Comparison of ENCODE assay signal across 8 cellular contexts in the genomic region with DNA sequence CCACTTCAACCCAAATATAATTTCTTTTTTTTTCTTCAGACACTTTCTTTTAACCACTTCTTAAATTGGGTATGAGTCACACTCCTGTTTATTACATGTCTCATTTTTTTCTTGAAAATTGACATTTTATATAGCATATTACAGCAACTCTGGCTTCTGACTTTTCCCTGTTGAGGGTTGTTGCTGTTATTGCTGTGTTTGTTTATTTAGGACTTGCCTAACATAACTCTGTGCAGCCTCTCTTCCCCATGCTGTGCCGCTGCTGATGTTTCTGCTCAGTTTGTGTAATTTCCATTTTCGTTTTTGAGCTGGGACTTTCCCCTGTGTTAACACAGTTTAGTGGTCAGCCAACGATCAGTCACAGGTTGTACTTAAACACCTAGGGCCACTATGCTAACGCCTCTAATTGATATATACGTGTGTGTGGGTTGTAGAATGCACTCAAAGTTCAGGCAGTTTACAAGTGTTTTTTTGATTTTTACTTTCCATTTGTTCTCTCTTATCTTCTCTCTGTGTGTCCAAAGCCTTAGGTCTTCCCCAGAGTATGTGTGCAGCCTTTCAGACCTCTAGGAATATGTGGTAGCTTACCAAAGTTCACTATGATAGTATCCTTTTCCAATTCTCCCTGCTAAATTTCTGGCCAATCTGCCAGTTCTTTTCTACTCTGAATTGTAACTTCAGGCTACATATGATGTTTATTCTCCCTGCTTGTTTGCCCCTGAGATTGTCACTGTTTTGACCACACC.
DNase-seq lines count a peak whose midpoint lies in the region; ATAC-seq, FAIRE-seq and TF ChIP-seq lines count a peak whose summit lies in the region.

No MANE protein-coding gene starts in this region.

- WGBS in right lobe of liver (ENCODE audit: insufficient coverage, low coverage, low lambda C conversion rate, missing lambda C conversion rate), result 10% methylated on average over 5 of the region's 5 CpGs
- WGBS in spleen, 5 donors, result 51 to 72% (median 66%) methylated on average over 5 of the region's 5 CpGs

- peak overlapping the region; percentile 51 for H3K4me2 ChIP-seq in KMS-11

- H3K4me1 ChIP-seq in KMS-11 (ENCODE audit: low read depth, poor library complexity, severe bottlenecking) (peaks cover 14% of the 10 kb centered on the region), right lobe of liver (peaks cover 0 to 12% (median 5%) of the 10 kb centered on the region in 4 donors), spleen (peaks cover 0 to 14% (median 0%) of the 10 kb centered on the region in 6 donors)

- H3K4me3 ChIP-seq in KMS-11 (IDR thresholded peaks at IDR 0.05; ENCODE audit: insufficient read depth, low read depth, low read length), result peak overlapping the region; percentile 48
- peak overlapping the region in 2 of 3 donors; percentile 4 to 22 for H3K4me3 ChIP-seq in right lobe of liver
- H3K4me3 ChIP-seq in spleen, result no peak overlapping the region

- TF ChIP-seq POLR2A in right lobe of liver (IDR thresholded peaks at IDR 0.05), result no peak
- no peak for TF ChIP-seq POLR2A in spleen (IDR thresholded peaks at IDR 0.05)

- no peaks in the 10 kb centered on the region for H3K36me3 ChIP-seq in KMS-11 (ENCODE audit: insufficient read depth)
- H3K36me3 ChIP-seq in right lobe of liver, result no peaks in the 10 kb centered on the region
- peaks cover 0 to 14% (median 0%) of the 10 kb centered on the region in 6 donors for H3K36me3 ChIP-seq in spleen

- no peak overlapping the region; the same call in 1 of the 2 replicates for H3K27ac ChIP-seq in KMS-11
- H3K27ac ChIP-seq in right lobe of liver, result peak overlapping the region; percentile 22 to 80 (median 79)
- H3K27ac ChIP-seq in spleen, result peak overlapping the region in 3 of 8 donors; percentile 1 to 12 (median 10)

- TF ChIP-seq CTCF in KMS-11 (conservative IDR thresholded peaks at IDR 0.05; ENCODE audit: low read depth, low read length), result no peak
- no peak for TF ChIP-seq CTCF in right lobe of liver (IDR thresholded peaks at IDR 0.05)
- no peak for TF ChIP-seq CTCF in spleen (IDR thresholded peaks at IDR 0.05 in 8 of 11, conservative IDR thresholded peaks at IDR 0.05 in 3 of 11)

- DNase-seq in GM18507 (ENCODE audit: extremely low spot score, insufficient read length, low read depth), result no peak
- DNase-seq in right lobe of liver, result peak; percentile 51 to 68 (median 61)
- DNase-seq in spleen, result no peak
- no peak for DNase-seq in NCI-H1930 (lab: John Stamatoyannopoulos, UW)
- DNase-seq in sciatic nerve (ENCODE audit: low spot score), result no peak
- DNase-seq in hepatic stellate cell (ENCODE audit: low spot score), result no peak

- peak overlapping the region; percentile 8; the same call in 1 of the 2 replicates for H2AFZ ChIP-seq in KMS-11 (ENCODE audit: low read depth)

- ATAC-seq in GM21717 (IDR thresholded peaks at IDR 0.05; ENCODE audit: unreplicated experiment) (peak; percentile 99), right lobe of liver (peak; percentile 97 to 99 (median 98)), sciatic nerve (no peak)

- intact Hi-C loops in right lobe of liver (cut with DNase I) (no loop called here), spleen (cut with DNase I; ENCODE audit: low total_unique reads) (no loop called here), sciatic nerve (cut with DNase I) (no loop called here)

- H3K79me2 ChIP-seq in KMS-11 (ENCODE audit: insufficient read depth, low read depth), result no peaks in the 10 kb centered on the region

- FAIRE-seq in GM18507 (lab: Jason Lieb, UNC), result peak; percentile 88

- no peaks in the 10 kb centered on the region for H4K20me1 ChIP-seq in KMS-11 (ENCODE audit: insufficient read depth)

- no peaks in the 10 kb centered on the region for H3K27me3 ChIP-seq in KMS-11 (ENCODE audit: insufficient read depth, low read depth)
- no peaks in the 10 kb centered on the region for H3K27me3 ChIP-seq in right lobe of liver
- H3K27me3 ChIP-seq in spleen (replicated peaks in 1 of 7), result no peaks in the 10 kb centered on the region

- H3K9ac ChIP-seq in KMS-11, result no peak overlapping the region

- H3K9me3 ChIP-seq in right lobe of liver (no peaks in the 10 kb centered on the region), spleen (peaks cover 0 to 7% (median 2%) of the 10 kb centered on the region in 8 donors)

Comparison
In these comparisons a context has a peak if more than half of its experiments do, and no peak if none do; other contexts are left out.
1. DNase-seq: peak in right lobe of liver (3 of 3); none in GM18507 (single experiment), spleen (single experiment), NCI-H1930 (0 of 2), sciatic nerve (single experiment) and hepatic stellate cell (single experiment).
2. H3K4me3 ChIP-seq: peak in KMS-11 (single experiment) and right lobe of liver (2 of 3); none in spleen (0 of 8).